Comparison of ENCODE assay signal across 22 cellular contexts in genomic region chr9:123940721-123941534, GRCh38. TPM values are rescaled to one million over a fixed set of nuclear protein-coding genes. Genes with fewer than 3 reads are reported as not detected.
A peak's percentile ranks its signal among the peaks of the same experiment; 100 is the strongest.
DNase-seq lines count a peak whose midpoint lies in the region; ATAC-seq, FAIRE-seq and TF ChIP-seq lines count a peak whose summit lies in the region.
"Had no signal": no experiment of that assay in that cellular context is flagged by ENCODE, and none has a peak within 500 bp of the region (broad histone marks: within the 10 kb centered on the region; RNA-seq: fewer than 3 reads in every experiment).

No MANE protein-coding gene starts in this region.

- peak; percentile 77 for FAIRE-seq in GM12892 (lab: Jason Lieb, UNC)
- FAIRE-seq: A204.1, GM19239 had no signal

- intact Hi-C loops in prostate gland (cut with DNase I), result no loop called here

- WGBS in prostate gland, result 70% methylated on average over 8 of the region's 8 CpGs

- H3K4me1 ChIP-seq in prostate gland (replicated peaks), result no peaks in the 10 kb centered on the region
- H3K4me1 ChIP-seq: parathyroid adenoma had no signal

- no peaks in the 10 kb centered on the region for H3K27me3 ChIP-seq in prostate gland (replicated peaks; ENCODE audit: insufficient read depth)

- TF ChIP-seq CTCF in fibroblast of the aortic adventitia (IDR thresholded peaks at IDR 0.05; ENCODE audit: insufficient read depth, low read length) (peak; percentile 8), prostate gland (IDR thresholded peaks at IDR 0.05) (no peak)

- ATAC-seq in HG03432 (IDR thresholded peaks at IDR 0.05; ENCODE audit: unreplicated experiment), result peak; percentile 71
- ATAC-seq: activated CD4-positive, CD25-positive, alpha-beta regulatory T cell treated with anti-CD3 and anti-CD28 coated beads, Interleukin-2, amount 50 U/mL, for 24 hours had no signal

- no peaks in the 10 kb centered on the region for H3K9me3 ChIP-seq in prostate gland

- no peak overlapping the region for H3K4me3 ChIP-seq in fibroblast of the aortic adventitia (ENCODE audit: low read depth, low read length)
- no peak overlapping the region for H3K4me3 ChIP-seq in prostate gland
- H3K4me3 ChIP-seq: smooth muscle cell had no signal

- DNase-seq in NCI-H146 (lab: John Stamatoyannopoulos, UW) (peak; percentile 21), NCI-H146 treated with DMSO at 0.1 percent for 48 hours (lab: John Stamatoyannopoulos, UW; ENCODE audit: unreplicated experiment) (no peak), GM12892 (ENCODE audit: insufficient read length) (no peak), fibroblast of the aortic adventitia (ENCODE audit: low read depth) (no peak), AG08396 (ENCODE audit: low spot score) (no peak), prostate gland (ENCODE audit: low spot score) (no peak), substantia nigra (lab: John Stamatoyannopoulos, UW) (no peak)
- DNase-seq: activated CD8-positive, alpha-beta memory T cell treated with anti-CD3 and anti-CD28 coated beads, Interleukin-2, amount 50 U/mL, for 4 hours; activated naive CD4-positive, alpha-beta T cell treated with Interleukin-2 at 50 U/mL for 16 hours; CD4-positive, CD25-positive, alpha-beta regulatory T cell; KG1; NCI-H1048; NCI-H446 treated with DMSO at 0.1 percent for 48 hours; SHP77 treated with DMSO at 0.1 percent for 48 hours had no signal

- TF ChIP-seq POLR2A in GM12892 (IDR thresholded peaks at IDR 0.05; ENCODE audit: low read depth, low read length), result peak; percentile 55; the same call in 1 of the 2 replicates
- TF ChIP-seq POLR2A in prostate gland (IDR thresholded peaks at IDR 0.05), result no peak

- H3K36me3 ChIP-seq in prostate gland, result no peaks in the 10 kb centered on the region

- H3K27ac ChIP-seq in prostate gland (no peak overlapping the region), substantia nigra (ENCODE audit: low read depth, low read length, poor library complexity, severe bottlenecking) (no peak overlapping the region)
- H3K27ac ChIP-seq: epithelial cell of prostate, HL-60, parathyroid adenoma had no signal

RNA-seq across cellular contexts. Expression of gene DENND1A, which starts 11.0 kb away (rescaled TPM):
- polyA plus RNA-seq in GM12892 (2012; ENCODE audit: missing spikeins), result 24.6 TPM
- 13.1 and 27.7 TPM in 2 replicates for total RNA-seq in fibroblast of the aortic adventitia (ENCODE audit: low replicate concordance)
- 10 to 100 TPM; 18.9 to 26.8 TPM for total RNA-seq in prostate gland
